ENCODE assay signal across 18 cellular contexts in the genomic region with DNA sequence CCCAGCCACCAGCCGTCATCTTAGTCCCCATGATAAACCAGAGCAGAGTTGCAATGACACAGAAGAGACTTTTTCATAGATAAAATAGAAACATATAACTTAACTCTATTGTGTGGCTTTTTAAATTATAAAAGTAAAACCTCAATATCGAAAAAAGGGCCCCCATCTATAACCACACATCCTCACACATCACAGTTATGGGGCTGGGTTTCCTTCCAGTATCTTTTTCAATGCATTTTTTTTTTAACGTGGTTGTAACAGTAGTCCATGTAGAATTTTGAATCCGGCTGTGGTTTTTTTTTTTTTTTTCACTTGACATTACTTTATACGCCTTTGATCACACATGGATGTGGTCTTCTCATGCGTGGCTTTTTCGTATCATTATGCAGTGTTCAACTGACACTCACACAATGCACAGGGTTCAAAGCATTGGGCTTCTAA.
DNase-seq lines count a peak whose midpoint lies in the region; TF ChIP-seq lines count a peak whose summit lies in the region.
"Had no signal": no experiment of that assay in that cellular context is flagged by ENCODE, and none has a peak within 500 bp of the region (broad histone marks: within the 10 kb centered on the region; RNA-seq: fewer than 3 reads in every experiment).

No MANE protein-coding gene starts in this region.

- no peaks in the 10 kb centered on the region for H3F3A ChIP-seq in neural cell (ENCODE audit: insufficient read depth, low read length, poor library complexity, severe bottlenecking)

- no peak overlapping the region for H3K9ac ChIP-seq in neural cell (ENCODE audit: low read length)

- TF ChIP-seq RAD21 in neural cell (conservative IDR thresholded peaks at IDR 0.05), result no peak

- H2AFZ ChIP-seq in neural cell (ENCODE audit: low read depth, low read length), result no peak overlapping the region

- H3K4me3 Mint-ChIP-seq in activated naive CD8-positive, alpha-beta T cell, result peak overlapping the region; percentile 70
- H3K4me3 Mint-ChIP-seq: memory B cell, neural crest cell had no signal

- peak overlapping the region; percentile 42 for H3K27ac ChIP-seq in neural cell (ENCODE audit: low read length)
- H3K27ac ChIP-seq: colonic mucosa, transverse colon had no signal

- peaks cover under 1% of the 10 kb centered on the region for H3K9me3 ChIP-seq in neural cell (ENCODE audit: low read length)
- H3K9me3 ChIP-seq: colonic mucosa, transverse colon had no signal

- no peak for TF ChIP-seq CTCF in neural cell (IDR thresholded peaks at IDR 0.05; ENCODE audit: poor library complexity, severe bottlenecking)

- no peaks in the 10 kb centered on the region for H4K20me1 ChIP-seq in neural cell (ENCODE audit: insufficient read depth)

- no peak overlapping the region for H3K4me2 ChIP-seq in neural cell (ENCODE audit: low read length)

- H3K4me3 ChIP-seq in Jurkat, Clone E6-1 (ENCODE audit: low read length), result no peak overlapping the region
- H3K4me3 ChIP-seq in neural cell (ENCODE audit: low read length), result no peak overlapping the region
- H3K4me3 ChIP-seq: colonic mucosa, transverse colon had no signal

- H3K36me3 ChIP-seq in neural cell (ENCODE audit: insufficient read depth, low read length), result no peaks in the 10 kb centered on the region
- H3K36me3 ChIP-seq: colonic mucosa, transverse colon had no signal

- H3K9me3 Mint-ChIP-seq in activated naive CD8-positive, alpha-beta T cell (ENCODE audit: low read depth), result no peaks in the 10 kb centered on the region
- H3K9me3 Mint-ChIP-seq: memory B cell, neural crest cell had no signal

- peaks cover 27% of the 10 kb centered on the region for H3K27me3 Mint-ChIP-seq in activated naive CD8-positive, alpha-beta T cell

- H3K4me1 Mint-ChIP-seq in activated naive CD8-positive, alpha-beta T cell (ENCODE audit: low read depth), result peaks cover 27% of the 10 kb centered on the region

- H3K27me3 ChIP-seq in neural cell (ENCODE audit: insufficient read depth, low read depth, low read length), result no peaks in the 10 kb centered on the region

- peak overlapping the region; percentile 54 for H3K27ac Mint-ChIP-seq in activated naive CD8-positive, alpha-beta T cell
- H3K27ac Mint-ChIP-seq: memory B cell had no signal

- no peak for TF ChIP-seq EP300 in neural cell (conservative IDR thresholded peaks at IDR 0.05; ENCODE audit: poor library complexity, severe bottlenecking)

- H3K36me3 Mint-ChIP-seq in activated naive CD8-positive, alpha-beta T cell, result no peaks in the 10 kb centered on the region
- H3K36me3 Mint-ChIP-seq: memory B cell had no signal

- H3K79me2 ChIP-seq in neural cell (replicated peaks; ENCODE audit: insufficient read depth, low read length), result no peaks in the 10 kb centered on the region

- DNase-seq in activated CD8-positive, alpha-beta memory T cell treated with anti-CD3 and anti-CD28 coated beads, Interleukin-2, amount 50 U/mL, for 1 hour (ENCODE audit: extremely low read depth), result peak; percentile 4
- DNase-seq in activated CD8-positive, alpha-beta memory T cell treated with anti-CD3 and anti-CD28 coated beads for 24 hours, result no peak
- DNase-seq in Jurkat, Clone E6-1 (ENCODE audit: low read depth, low spot score), result peak; percentile 94
- DNase-seq in kidney tubule cell (ENCODE audit: low spot score), result no peak
- no peak for DNase-seq in AG08396 (ENCODE audit: low spot score)
- DNase-seq in NCI-H510A treated with DMSO at 0.1 percent for 48 hours (lab: John Stamatoyannopoulos, UW), result no peak
- DNase-seq: colonic mucosa, DMS79 treated with DMSO at 0.1 percent for 48 hours, Karpas-422, kidney glomerular epithelial cell, NCI-H1105, NCI-H2107, SHP77 treated with DMSO at 0.1 percent for 48 hours, transverse colon had no signal

- no peaks in the 10 kb centered on the region for H3K9me2 ChIP-seq in neural cell (ENCODE audit: insufficient read depth, low read length)

TF ChIP-seq in neural cell, 6 proteins besides CTCF, POLR2A, EP300 and RAD21:
- TF ChIP-seq EZH2 (IDR thresholded peaks at IDR 0.05; ENCODE audit: borderline replicate concordance, insufficient read depth, low read length, poor library complexity, severe bottlenecking) (no peak), TAF1 (IDR thresholded peaks at IDR 0.05; ENCODE audit: low read depth) (no peak), POLR2AphosphoS5 (IDR thresholded peaks at IDR 0.05) (no peak), SMC3 (conservative IDR thresholded peaks at IDR 0.05; ENCODE audit: poor library complexity) (no peak), MXI1 (conservative IDR thresholded peaks at IDR 0.05; ENCODE audit: poor library complexity, severe bottlenecking) (no peak)
- TF ChIP-seq, protein P1, sequence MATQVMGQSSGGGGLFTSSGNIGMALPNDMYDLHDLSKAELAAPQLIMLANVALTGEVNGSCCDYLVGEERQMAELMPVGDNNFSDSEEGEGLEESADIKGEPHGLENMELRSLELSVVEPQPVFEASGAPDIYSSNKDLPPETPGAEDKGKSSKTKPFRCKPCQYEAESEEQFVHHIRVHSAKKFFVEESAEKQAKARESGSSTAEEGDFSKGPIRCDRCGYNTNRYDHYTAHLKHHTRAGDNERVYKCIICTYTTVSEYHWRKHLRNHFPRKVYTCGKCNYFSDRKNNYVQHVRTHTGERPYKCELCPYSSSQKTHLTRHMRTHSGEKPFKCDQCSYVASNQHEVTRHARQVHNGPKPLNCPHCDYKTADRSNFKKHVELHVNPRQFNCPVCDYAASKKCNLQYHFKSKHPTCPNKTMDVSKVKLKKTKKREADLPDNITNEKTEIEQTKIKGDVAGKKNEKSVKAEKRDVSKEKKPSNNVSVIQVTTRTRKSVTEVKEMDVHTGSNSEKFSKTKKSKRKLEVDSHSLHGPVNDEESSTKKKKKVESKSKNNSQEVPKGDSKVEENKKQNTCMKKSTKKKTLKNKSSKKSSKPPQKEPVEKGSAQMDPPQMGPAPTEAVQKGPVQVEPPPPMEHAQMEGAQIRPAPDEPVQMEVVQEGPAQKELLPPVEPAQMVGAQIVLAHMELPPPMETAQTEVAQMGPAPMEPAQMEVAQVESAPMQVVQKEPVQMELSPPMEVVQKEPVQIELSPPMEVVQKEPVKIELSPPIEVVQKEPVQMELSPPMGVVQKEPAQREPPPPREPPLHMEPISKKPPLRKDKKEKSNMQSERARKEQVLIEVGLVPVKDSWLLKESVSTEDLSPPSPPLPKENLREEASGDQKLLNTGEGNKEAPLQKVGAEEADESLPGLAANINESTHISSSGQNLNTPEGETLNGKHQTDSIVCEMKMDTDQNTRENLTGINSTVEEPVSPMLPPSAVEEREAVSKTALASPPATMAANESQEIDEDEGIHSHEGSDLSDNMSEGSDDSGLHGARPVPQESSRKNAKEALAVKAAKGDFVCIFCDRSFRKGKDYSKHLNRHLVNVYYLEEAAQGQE (IDR thresholded peaks at IDR 0.05; ENCODE audit: borderline replicate concordance), result no peak

Comparison
In these comparisons a context has a peak if more than half of its experiments do, and no peak if none do; other contexts are left out.
1. DNase-seq: peak in activated CD8-positive, alpha-beta memory T cell treated with anti-CD3 and anti-CD28 coated beads, Interleukin-2, amount 50 U/mL, for 1 hour (single experiment) and Jurkat, Clone E6-1 (single experiment); none in activated CD8-positive, alpha-beta memory T cell treated with anti-CD3 and anti-CD28 coated beads for 24 hours (single experiment), kidney tubule cell (single experiment), AG08396 (single experiment) and NCI-H510A treated with DMSO at 0.1 percent for 48 hours (single experiment).